ENCODE assay signal across 1 cellular context in genomic region chr15:52100807-52101206, GRCh38.
TF ChIP-seq lines count a peak whose summit lies in the region.

No MANE protein-coding gene starts in this region.

TF ChIP-seq in K562, 482 proteins besides CTCF, POLR2A, EP300 and RAD21 (continued from another document and continues in another):
- TF ChIP-seq ZNF224 (CRISPR knock-in tag; IDR thresholded peaks at IDR 0.05) (no peak), ZNF134 (CRISPR knock-in tag; conservative IDR thresholded peaks at IDR 0.05) (no peak), ATF7 (IDR thresholded peaks at IDR 0.05) (peak; percentile 81), ZNF354B (CRISPR knock-in tag; IDR thresholded peaks at IDR 0.05) (no peak), KDM1A (IDR thresholded peaks at IDR 0.05) (peak in 1 of 2 experiments; percentile 32; a peak in 1 of 4 replicates), ZBTB7A (IDR thresholded peaks at IDR 0.05; ENCODE audit: borderline replicate concordance, control insufficient read depth, low read depth, low read length) (no peak), NFE2 (IDR thresholded peaks at IDR 0.05; ENCODE audit: low read depth) (peak; percentile 58), FOXP1 (CRISPR knock-in tag; IDR thresholded peaks at IDR 0.05) (no peak), RCOR1 (IDR thresholded peaks at IDR 0.05; ENCODE audit: borderline replicate concordance in 1 of 2, low read depth in 2 of 2, low read length in 2 of 2) (peak in 1 of 2 experiments; percentile 73; a peak in 1 of 4 replicates), ZBTB17 (CRISPR knock-in tag; IDR thresholded peaks at IDR 0.05) (no peak), TFE3 (CRISPR knock-in tag; IDR thresholded peaks at IDR 0.05) (peak; percentile 41), PHF21A (IDR thresholded peaks at IDR 0.05; ENCODE audit: borderline replicate concordance, low read depth) (no peak), CTCFL (IDR thresholded peaks at IDR 0.05; ENCODE audit: borderline replicate concordance, insufficient read depth, low read depth, low read length, poor library complexity, severe bottlenecking) (no peak), ZBTB26 (CRISPR knock-in tag; IDR thresholded peaks at IDR 0.05) (no peak), ID3 (CRISPR knock-in tag; IDR thresholded peaks at IDR 0.05) (no peak), ID3 (tag; IDR thresholded peaks at IDR 0.05) (no peak), EWSR1 (IDR thresholded peaks at IDR 0.05; ENCODE audit: borderline replicate concordance, low read depth, partially characterized antibody) (no peak), ETV1 (tag; conservative IDR thresholded peaks at IDR 0.05; ENCODE audit: low read depth) (no peak), BCOR (IDR thresholded peaks at IDR 0.05) (peak; percentile 44; the same call in 1 of the 2 replicates), ZNF263 (CRISPR knock-in tag; IDR thresholded peaks at IDR 0.05; ENCODE audit: borderline replicate concordance) (no peak), ZNF778 (CRISPR knock-in tag; IDR thresholded peaks at IDR 0.05) (no peak), ETV6 (IDR thresholded peaks at IDR 0.05; ENCODE audit: borderline replicate concordance in 1 of 2, low read depth in 2 of 2, low read length in 1 of 2) (no peak), ETV6 (CRISPR knock-in tag; IDR thresholded peaks at IDR 0.05; ENCODE audit: borderline replicate concordance) (no peak), ZBTB49 (CRISPR knock-in tag; IDR thresholded peaks at IDR 0.05; ENCODE audit: borderline replicate concordance) (no peak), HINFP (tag; conservative IDR thresholded peaks at IDR 0.05; ENCODE audit: low read depth) (no peak), JUND (IDR thresholded peaks at IDR 0.05; ENCODE audit: borderline replicate concordance, low read depth, low read length) (peak; percentile 99), JUND (tag; IDR thresholded peaks at IDR 0.05; ENCODE audit: borderline replicate concordance, low read depth, low read length) (peak; percentile 99), ZNF347 (CRISPR knock-in tag; IDR thresholded peaks at IDR 0.05; ENCODE audit: low read depth) (no peak), HNRNPUL1 (IDR thresholded peaks at IDR 0.05; ENCODE audit: low read length) (no peak), MEIS2 (IDR thresholded peaks at IDR 0.05; ENCODE audit: partially characterized antibody) (no peak), MITF (IDR thresholded peaks at IDR 0.05) (peak; percentile 79), NCOA6 (IDR thresholded peaks at IDR 0.05) (no peak), GTF2F1 (IDR thresholded peaks at IDR 0.05; ENCODE audit: low read depth, low read length) (no peak), SMARCC2 (IDR thresholded peaks at IDR 0.05; ENCODE audit: low read depth) (peak; percentile 75; the same call in 1 of the 2 replicates), HIVEP1 (CRISPR knock-in tag; IDR thresholded peaks at IDR 0.05) (no peak), CEBPB (tag; IDR thresholded peaks at IDR 0.05) (no peak), MEF2A (IDR thresholded peaks at IDR 0.05; ENCODE audit: control insufficient read depth, low read depth, low read length) (no peak), RBM34 (IDR thresholded peaks at IDR 0.05; ENCODE audit: borderline replicate concordance, insufficient read depth, low read length) (no peak), GATA2 (CRISPR knock-in tag; IDR thresholded peaks at IDR 0.05) (peak; percentile 53), PURB (CRISPR knock-in tag; IDR thresholded peaks at IDR 0.05; ENCODE audit: low read depth) (no peak), ZNF212 (CRISPR knock-in tag; IDR thresholded peaks at IDR 0.05) (no peak), SMARCE1 (IDR thresholded peaks at IDR 0.05) (peak; percentile 91), ZNF253 (CRISPR knock-in tag; conservative IDR thresholded peaks at IDR 0.05) (no peak), NUFIP1 (IDR thresholded peaks at IDR 0.05; ENCODE audit: partially characterized antibody) (no peak), COPS2 (conservative IDR thresholded peaks at IDR 0.05) (no peak), TAF15 (IDR thresholded peaks at IDR 0.05; ENCODE audit: low read depth, low read length) (no peak), ZKSCAN8 (CRISPR knock-in tag; IDR thresholded peaks at IDR 0.05) (no peak), FOXK1 (CRISPR knock-in tag; IDR thresholded peaks at IDR 0.05; ENCODE audit: borderline replicate concordance) (no peak), MTF1 (CRISPR knock-in tag; IDR thresholded peaks at IDR 0.05; ENCODE audit: borderline replicate concordance) (no peak), PPARD (CRISPR knock-in tag; IDR thresholded peaks at IDR 0.05) (no peak), PHF8 (IDR thresholded peaks at IDR 0.05; ENCODE audit: borderline replicate concordance, low read length) (no peak), ZNF280A (IDR thresholded peaks at IDR 0.05; ENCODE audit: low read depth, partially characterized antibody) (no peak), SOX6 (IDR thresholded peaks at IDR 0.05) (peak; percentile 33; the same call in 1 of the 2 replicates), ZNF311 (CRISPR knock-in tag; IDR thresholded peaks at IDR 0.05) (no peak), HDAC2 (IDR thresholded peaks at IDR 0.05) (peak; percentile 37; the same call in 1 of the 2 replicates), ZNF79 (CRISPR knock-in tag; IDR thresholded peaks at IDR 0.05; ENCODE audit: low read depth) (no peak), ZNF175 (CRISPR knock-in tag; IDR thresholded peaks at IDR 0.05; ENCODE audit: low read depth) (no peak), CTBP1 (IDR thresholded peaks at IDR 0.05; ENCODE audit: borderline replicate concordance) (peak; percentile 83), STAT5A (IDR thresholded peaks at IDR 0.05; ENCODE audit: borderline replicate concordance, low read length) (no peak), ZNF277 (CRISPR knock-in tag; IDR thresholded peaks at IDR 0.05; ENCODE audit: borderline replicate concordance) (no peak), MCM7 (IDR thresholded peaks at IDR 0.05) (no peak), PREB (CRISPR knock-in tag; IDR thresholded peaks at IDR 0.05) (no peak), MAFG (tag; conservative IDR thresholded peaks at IDR 0.05) (no peak), MTA2 (IDR thresholded peaks at IDR 0.05; ENCODE audit: low read depth) (no peak), NEUROD1 (IDR thresholded peaks at IDR 0.05; ENCODE audit: borderline replicate concordance, low read depth, low read length, partially characterized antibody) (no peak), SMARCA4 (IDR thresholded peaks at IDR 0.05) (peak; percentile 85)
